ENCODE assay signal across 8 cellular contexts in genomic region chr16:75516189-75516966, GRCh38. TPM values are rescaled to one million over a fixed set of nuclear protein-coding genes. Genes with fewer than 3 reads are reported as not detected.
DNase-seq lines count a peak whose midpoint lies in the region; ATAC-seq and TF ChIP-seq lines count a peak whose summit lies in the region.
"Not testable (repeated sequence)": the region's sequence is repeated elsewhere in the genome, so short reads cannot be mapped to it uniquely, and the experiment has no call there.

No MANE protein-coding gene starts in this region.

- TSS peak; percentile 36 for BruUV-seq in Calu3 (replicated peaks; lab: Mats Ljungman, UMichigan)
- BruUV-seq in MCF 10A (replicated peaks; lab: Mats Ljungman, UMichigan): not testable (repeated sequence)

- peak overlapping the region; percentile 94 for H3K4me3 ChIP-seq in H7 (ENCODE audit: insufficient read depth, low read depth, low read length)
- peak overlapping the region; percentile 72 for H3K4me3 ChIP-seq in MM.1S (ENCODE audit: low read length)
- H3K4me3 ChIP-seq in heart left ventricle: peak overlapping the region; percentile 69 to 98 (median 92)
- peak overlapping the region; percentile 78 for H3K4me3 ChIP-seq in naive thymus-derived CD4-positive, alpha-beta T cell (ENCODE audit: low read length)

- intact Hi-C loops in Calu3 (cut with micrococcal nuclease; ENCODE audit: unreplicated experiment) (loop anchor here (2.0 to 5.0 kb wide), 3 partner anchors 41 to 106 kb away; partner anchors contain the start of genes ADAT1, GABARAPL2 and TMEM231), MCF 10A (cut with micrococcal nuclease) (loop anchor here (2.0 to 5.0 kb wide), 2 partner anchors 34 to 106 kb away; partner anchors contain the start of gene ADAT1), heart left ventricle (cut with DNase I) (loop anchor here in 9 of 10 donors (2.0 to 5.0 kb wide), 6 partner anchors 36 to 106 kb away; partner anchors contain the start of genes ADAT1 (in 2 of the 9) and TMEM231 (in 2 of the 9))
- intact Hi-C loops in naive thymus-derived CD4-positive, alpha-beta T cell (cut with micrococcal nuclease): loop anchor here in 1 of 2 donors (2.0 kb wide), 2 partner anchors 248 to 1674 kb away; partner anchors contain the start of gene MON1B

- peak overlapping the region; percentile 39; the same call in 1 of the 2 replicates for H3K4me2 ChIP-seq in MM.1S (ENCODE audit: low read depth, low read length)

- not testable (repeated sequence) for H3F3A ChIP-seq in MM.1S (ENCODE audit: insufficient read depth, low read length)

- not testable (repeated sequence) for TF ChIP-seq POLR2A in heart left ventricle (IDR thresholded peaks at IDR 0.05)

- TF ChIP-seq CTCF in Calu3 (IDR thresholded peaks at IDR 0.05; ENCODE audit: unreplicated experiment); MM.1S (IDR thresholded peaks at IDR 0.05; ENCODE audit: low read length); MCF 10A (IDR thresholded peaks at IDR 0.05; ENCODE audit: unreplicated experiment); heart left ventricle (IDR thresholded peaks at IDR 0.05): not testable (repeated sequence)

- not testable (repeated sequence) for H3K9me2 ChIP-seq in MM.1S (replicated peaks; ENCODE audit: insufficient read depth, low read length)

- peaks cover 24% of the 10 kb centered on the region for H3K36me3 Mint-ChIP-seq in Calu3 (ENCODE audit: insufficient read depth, unreplicated experiment)
- not testable (repeated sequence) for H3K36me3 Mint-ChIP-seq in MCF 10A (ENCODE audit: insufficient read depth, unreplicated experiment); naive thymus-derived CD4-positive, alpha-beta T cell; stimulated activated naive CD8-positive, alpha-beta T cell treated with anti-CD3 and anti-CD28 coated beads, Interleukin-15, Interleukin-2, amounts not matched to agents 100 ng/mL and 50 ng/mL, for 24 hours (ENCODE audit: low read depth)

- not testable (repeated sequence) for H4K20me1 ChIP-seq in MM.1S (ENCODE audit: insufficient read depth, low read length)

- H3K9ac ChIP-seq in MM.1S (ENCODE audit: low read length): peak overlapping the region; percentile 68

- H3K36me3 ChIP-seq in H7 (replicated peaks; ENCODE audit: control insufficient read depth, insufficient read depth, low read length); MM.1S (replicated peaks; ENCODE audit: insufficient read depth, low read length); heart left ventricle; naive thymus-derived CD4-positive, alpha-beta T cell (ENCODE audit: control insufficient read depth in 2 of 3, insufficient read depth in 3 of 3, low read length in 3 of 3): not testable (repeated sequence)

- peak in 3 of 4 donors; percentile 0 to 48 (median 45) for ATAC-seq in heart left ventricle
- ATAC-seq in naive thymus-derived CD4-positive, alpha-beta T cell: peak; percentile 20

- peak overlapping the region; percentile 73 for H3K4me3 Mint-ChIP-seq in Calu3 (ENCODE audit: low read depth, unreplicated experiment)
- peak overlapping the region; percentile 78 for H3K4me3 Mint-ChIP-seq in MCF 10A (ENCODE audit: unreplicated experiment)
- H3K4me3 Mint-ChIP-seq in naive thymus-derived CD4-positive, alpha-beta T cell: peak overlapping the region; percentile 72 to 98 (median 84)
- H3K4me3 Mint-ChIP-seq in stimulated activated naive CD8-positive, alpha-beta T cell treated with anti-CD3 and anti-CD28 coated beads, Interleukin-15, Interleukin-2, amounts not matched to agents 100 ng/mL and 50 ng/mL, for 24 hours: peak overlapping the region; percentile 90

- CTCF ChIA-PET in Calu3 (lab: Charles Lee) (interaction anchor here (0.7 to 2.0 kb wide), 23 partner anchors 8 to 531 kb away, joined by 3 to 28 read pairs (median 8); partner anchors contain the start of genes ADAT1, CFDP1, CHST6 and TMEM170A), MCF 10A (lab: Yijun Ruan, JAX) (interaction anchor here (0.6 to 4.8 kb wide), 39 partner anchors 8 to 656 kb away, joined by 3 to 88 read pairs (median 5); partner anchors contain the start of genes CHST6, GABARAPL2 and TMEM170A)
- CTCF ChIA-PET in naive thymus-derived CD4-positive, alpha-beta T cell (lab: Charles Lee): interaction anchor here (0.6 to 1.5 kb wide), 7 partner anchors 38 to 105 kb away, joined by 3 to 4 read pairs (median 3); partner anchors contain the start of genes CFDP1 and TMEM231

- 6 to 8% (median 8%) methylated on average over 22 to 42 of the region's 42 CpGs for WGBS in heart left ventricle, 4 donors

- not testable (repeated sequence) for H3K79me2 ChIP-seq in MM.1S (ENCODE audit: low read length)

- not testable (repeated sequence) for H3K27me3 ChIP-seq in H7 (ENCODE audit: control insufficient read depth, insufficient read depth, low read length); MM.1S (replicated peaks; ENCODE audit: insufficient read depth, low read length); heart left ventricle; naive thymus-derived CD4-positive, alpha-beta T cell (ENCODE audit: control insufficient read depth in 2 of 2, insufficient read depth in 2 of 2, low read length in 2 of 2)

- not testable (repeated sequence) for H3K27me3 Mint-ChIP-seq in Calu3 (ENCODE audit: unreplicated experiment); MCF 10A (ENCODE audit: insufficient read depth, unreplicated experiment); stimulated activated naive CD8-positive, alpha-beta T cell treated with anti-CD3 and anti-CD28 coated beads, Interleukin-15, Interleukin-2, amounts not matched to agents 100 ng/mL and 50 ng/mL, for 24 hours
- peaks cover 0 to 13% (median 0%) of the 10 kb centered on the region in 5 donors for H3K27me3 Mint-ChIP-seq in naive thymus-derived CD4-positive, alpha-beta T cell

- DNase-seq in Calu3: peak; percentile 44
- DNase-seq in H7, MM.1S: not testable (repeated sequence)
- peak; percentile 13 for DNase-seq in activated CD4-positive, alpha-beta T cell treated with anti-CD3 and anti-CD28 coated beads for 1 hour
- DNase-seq in MCF 10A (ENCODE audit: unreplicated experiment): peak; percentile 20
- DNase-seq in heart left ventricle: peak in 1 of 5 donors; percentile 70
- DNase-seq in naive thymus-derived CD4-positive, alpha-beta T cell: peak; percentile 21 to 54 (median 36)

- POLR2A ChIA-PET in MCF 10A (lab: Yijun Ruan, JAX): interaction anchor here (0.9 to 3.4 kb wide), 20 partner anchors 8 to 132 kb away, joined by 3 to 46 read pairs (median 8); partner anchors contain the start of genes ADAT1, CFDP1, GABARAPL2 and KARS1
- POLR2A ChIA-PET in naive thymus-derived CD4-positive, alpha-beta T cell (lab: Charles Lee): interaction anchor here (1.0 to 2.4 kb wide), 7 partner anchors 12 to 531 kb away, joined by 3 to 15 read pairs (median 6); partner anchors contain the start of genes CFDP1, GABARAPL2, KARS1 and TERF2IP

- not testable (repeated sequence) for H3K4me1 ChIP-seq in MM.1S (ENCODE audit: low read length); naive thymus-derived CD4-positive, alpha-beta T cell (ENCODE audit: control insufficient read depth in 2 of 2, insufficient read depth in 2 of 2, low read length in 2 of 2)
- H3K4me1 ChIP-seq in heart left ventricle: peaks cover 0 to 10% (median 6%) of the 10 kb centered on the region in 12 donors

- peak overlapping the region; percentile 78; the same call in 1 of the 2 replicates for H2AFZ ChIP-seq in MM.1S (ENCODE audit: low read length)

- H3K9me3 ChIP-seq in MM.1S (replicated peaks; ENCODE audit: insufficient read depth, low read length); heart left ventricle; naive thymus-derived CD4-positive, alpha-beta T cell (ENCODE audit: control insufficient read depth in 2 of 3, low read length in 3 of 3): not testable (repeated sequence)

- not testable (repeated sequence) for H3K27ac ChIP-seq in MM.1S (ENCODE audit: low read length)
- peak overlapping the region; percentile 92 to 99 (median 98) for H3K27ac ChIP-seq in heart left ventricle
- peak overlapping the region; percentile 77 for H3K27ac ChIP-seq in naive thymus-derived CD4-positive, alpha-beta T cell (ENCODE audit: low read depth, low read length)

- H3K27ac Mint-ChIP-seq in Calu3 (ENCODE audit: unreplicated experiment): peak overlapping the region; percentile 75
- H3K27ac Mint-ChIP-seq in MCF 10A (ENCODE audit: low read depth, unreplicated experiment): not testable (repeated sequence)
- peak overlapping the region in 8 of 9 donors; percentile 25 to 91 (median 74) for H3K27ac Mint-ChIP-seq in naive thymus-derived CD4-positive, alpha-beta T cell
- H3K27ac Mint-ChIP-seq in stimulated activated naive CD8-positive, alpha-beta T cell treated with anti-CD3 and anti-CD28 coated beads, Interleukin-15, Interleukin-2, amounts not matched to agents 100 ng/mL and 50 ng/mL, for 24 hours: peak overlapping the region; percentile 5

- H3K9me3 Mint-ChIP-seq in Calu3 (ENCODE audit: low read depth, unreplicated experiment); MCF 10A (ENCODE audit: unreplicated experiment); naive thymus-derived CD4-positive, alpha-beta T cell; stimulated activated naive CD8-positive, alpha-beta T cell treated with anti-CD3 and anti-CD28 coated beads, Interleukin-15, Interleukin-2, amounts not matched to agents 100 ng/mL and 50 ng/mL, for 24 hours: not testable (repeated sequence)

- peaks cover 16% of the 10 kb centered on the region for H3K4me1 Mint-ChIP-seq in Calu3 (ENCODE audit: low read depth, unreplicated experiment)
- H3K4me1 Mint-ChIP-seq in MCF 10A (ENCODE audit: insufficient read depth, unreplicated experiment): not testable (repeated sequence)
- peaks cover 5 to 22% (median 15%) of the 10 kb centered on the region in 7 donors for H3K4me1 Mint-ChIP-seq in naive thymus-derived CD4-positive, alpha-beta T cell
- H3K4me1 Mint-ChIP-seq in stimulated activated naive CD8-positive, alpha-beta T cell treated with anti-CD3 and anti-CD28 coated beads, Interleukin-15, Interleukin-2, amounts not matched to agents 100 ng/mL and 50 ng/mL, for 24 hours (ENCODE audit: low read depth): peaks cover 11% of the 10 kb centered on the region

RNA-seq across cellular contexts. Expression of gene CHST5, which starts 19.5 kb away (rescaled TPM):
- total RNA-seq in Calu3 (2022) (0.42 and 0.64 TPM in 2 replicates), MCF 10A (2022) (not detected in 2 replicates), heart left ventricle (under 1 TPM in 6 of 9 donors, not detected in 3; 0.15 to 0.96 (median 0.44) TPM)
- total RNA-seq in H7 (2014; rRNA removed; shearing (Covaris generic)): 0.90 TPM in 1 of 2 replicates, not detected in the other
- under 1 TPM; 0.18 to 0.61 TPM for polyA plus RNA-seq in heart left ventricle
- total RNA-seq in naive thymus-derived CD4-positive, alpha-beta T cell: not detected
- not detected for polyA plus RNA-seq in naive thymus-derived CD4-positive, alpha-beta T cell

RNA-seq across cellular contexts. Expression of gene CHST6, which starts 21.1 kb away (rescaled TPM):
- total RNA-seq in Calu3 (2022): 3.3 and 4.3 TPM in 2 replicates
- total RNA-seq in H7 (2014; rRNA removed; shearing (Covaris generic)): 9.7 and 11.5 TPM in 2 replicates
- 0.16 and 0.42 TPM in 2 replicates for total RNA-seq in MCF 10A (2022)
- total RNA-seq in heart left ventricle: 1 to 10 TPM in 3 of 9 donors, under 1 TPM in 6; 0.32 to 1.8 (median 0.88) TPM
- polyA plus RNA-seq in heart left ventricle: 1 to 10 TPM in 1 of 2 donors, under 1 TPM in 1; 0.46 to 1.1 TPM
- under 1 TPM in 3 of 5 experiments, not detected in 2; 0.05 to 0.14 (median 0.11) TPM for total RNA-seq in naive thymus-derived CD4-positive, alpha-beta T cell
- not detected for polyA plus RNA-seq in naive thymus-derived CD4-positive, alpha-beta T cell

RNA-seq across cellular contexts. Expression of gene TMEM231, which starts 39.7 kb away (rescaled TPM):
- total RNA-seq in Calu3 (2022): 17.6 and 23.8 TPM in 2 replicates
- 11.3 and 12.9 TPM in 2 replicates for total RNA-seq in H7 (2014; rRNA removed; shearing (Covaris generic))
- total RNA-seq in MCF 10A (2022): 18.6 and 21.1 TPM in 2 replicates
- total RNA-seq in heart left ventricle: 1 to 10 TPM; 4.4 to 9.1 (median 7.1) TPM
- 1 to 10 TPM; 1.7 to 8.0 TPM for polyA plus RNA-seq in heart left ventricle
- total RNA-seq in naive thymus-derived CD4-positive, alpha-beta T cell: 1 to 10 TPM; 1.5 to 3.9 (median 3.4) TPM
- polyA plus RNA-seq in naive thymus-derived CD4-positive, alpha-beta T cell: 1 to 10 TPM; 1.3 to 2.4 TPM

RNA-seq across cellular contexts. Expression of gene GABARAPL2, which starts 49.8 kb away (rescaled TPM):
- total RNA-seq in Calu3 (2022) (112 and 123 TPM in 2 replicates), MCF 10A (2022) (61.5 and 70.5 TPM in 2 replicates), heart left ventricle (100 to 1,000 TPM; 145 to 256 (median 210) TPM)
- 34.5 and 40.1 TPM in 2 replicates for total RNA-seq in H7 (2014; rRNA removed; shearing (Covaris generic))
- polyA plus RNA-seq in heart left ventricle: 100 to 1,000 TPM; 141 to 235 TPM
- total RNA-seq in naive thymus-derived CD4-positive, alpha-beta T cell: 10 to 100 TPM; 57.9 to 81.2 (median 75.6) TPM
- 100 to 1,000 TPM; 187 to 293 TPM for polyA plus RNA-seq in naive thymus-derived CD4-positive, alpha-beta T cell

RNA-seq across cellular contexts. Expression of gene TMEM170A, which starts 51.9 kb away (rescaled TPM):
- total RNA-seq in Calu3 (2022) (48.4 and 52.5 TPM in 2 replicates), MCF 10A (2022) (20.1 and 21.8 TPM in 2 replicates), heart left ventricle (10 to 100 TPM in 4 of 9 donors, 1 to 10 TPM in 5; 7.7 to 14.6 (median 9.5) TPM)
- total RNA-seq in H7 (2014; rRNA removed; shearing (Covaris generic)): 43.7 and 55.9 TPM in 2 replicates
- 1 to 10 TPM; 4.3 to 8.2 TPM for polyA plus RNA-seq in heart left ventricle
- total RNA-seq in naive thymus-derived CD4-positive, alpha-beta T cell: 10 to 100 TPM; 31.0 to 50.9 (median 46.6) TPM
- 10 to 100 TPM; 33.4 to 34.7 TPM for polyA plus RNA-seq in naive thymus-derived CD4-positive, alpha-beta T cell
